Comparison of ENCODE assay signal across 23 cellular contexts in genomic region chr19:17037966-17038500, GRCh38.
"Had no signal": no experiment of that assay in that cellular context is flagged by ENCODE, and none has a peak within 500 bp of the region (broad histone marks: within the 10 kb centered on the region; RNA-seq: fewer than 3 reads in every experiment).

No MANE protein-coding gene starts in this region.

- H3K9me3 ChIP-seq: gastroesophageal sphincter, heart left ventricle, ovary, prostate gland, upper lobe of right lung had no signal

- H3K27me3 ChIP-seq: cardiac muscle cell, heart left ventricle, ovary, upper lobe of right lung had no signal

- ATAC-seq: activated CD4-positive, alpha-beta T cell treated with anti-CD3 and anti-CD28 coated beads for 36 hours; activated CD8-positive, alpha-beta memory T cell treated with anti-CD3 and anti-CD28 coated beads, Interleukin-2, amount 10 ng/mL, durations not matched to agents 7 days and 5 days; activated CD8-positive, alpha-beta T cell treated with anti-CD3 and anti-CD28 coated beads, Interleukin-2, amount 10 ng/mL, durations not matched to agents 7 days and 5 days; effector memory CD8-positive, alpha-beta T cell; gastroesophageal sphincter; heart left ventricle; natural killer cell; sciatic nerve had no signal

- H3K36me3 ChIP-seq: cardiac muscle cell, gastroesophageal sphincter, heart left ventricle, ovary, prostate gland, upper lobe of right lung had no signal

- H3K27ac ChIP-seq: cardiac muscle cell, coronary artery, gastroesophageal sphincter, heart left ventricle, ovary, prostate gland, skin epidermis, upper lobe of right lung had no signal

- H3K4me3 ChIP-seq: cardiac muscle cell, coronary artery, gastroesophageal sphincter, heart left ventricle, ovary, prostate gland, skin epidermis, upper lobe of right lung had no signal

- DNase-seq: activated CD4-positive, alpha-beta T cell treated with anti-CD3 and anti-CD28 coated beads for 36 hours; activated CD4-positive, CD25-positive, alpha-beta regulatory T cell; activated CD8-positive, alpha-beta memory T cell treated with anti-CD3 and anti-CD28 coated beads, Interleukin-2, amount 10 ng/mL, durations not matched to agents 7 days and 5 days; activated CD8-positive, alpha-beta T cell treated with anti-CD3 and anti-CD28 coated beads, Interleukin-2, amount 10 ng/mL, durations not matched to agents 7 days and 5 days; activated naive CD4-positive, alpha-beta T cell treated with Interleukin-2 at 50 U/mL for 16 hours; activated T-cell treated with anti-CD3 and anti-CD28 coated beads, Interleukin-2, amount 50 U/mL, for 48 hours; effector memory CD8-positive, alpha-beta T cell; erythroblast; heart left ventricle; mesenchymal stem cell; natural killer cell; ovary; retina; stimulated activated CD4-positive, alpha-beta T cell treated with anti-CD3 and anti-CD28 coated beads, Interleukin-12 subunit alpha, Interleukin-12 subunit beta, amount 100 ng/mL, for 4 hours; stimulated activated CD4-positive, alpha-beta T cell treated with anti-CD3 and anti-CD28 coated beads, Interleukin-4, amount 100 ng/mL, for 1 hour; T-helper 2 cell; upper lobe of right lung had no signal

- H3K4me1 ChIP-seq: upper lobe of right lung had no signal
